ENCODE assay signal across 7 cellular contexts in genomic region chr3:15796331-15796730, GRCh38. TPM values are rescaled to one million over a fixed set of nuclear protein-coding genes. Genes with fewer than 3 reads are reported as not detected.
A peak's percentile ranks its signal among the peaks of the same experiment; 100 is the strongest.
DNase-seq lines count a peak whose midpoint lies in the region; ATAC-seq and TF ChIP-seq lines count a peak whose summit lies in the region.

No MANE protein-coding gene starts in this region.

- DNase-seq in HFFc6, result no peak
- DNase-seq in WERI-Rb-1, result no peak
- no peak for DNase-seq in foreskin keratinocyte
- DNase-seq in RWPE1 (ENCODE audit: low spot score), result no peak
- no peak for DNase-seq in BE2C

- H3K27me3 ChIP-seq in WERI-Rb-1 (ENCODE audit: insufficient read depth, low read depth, severe bottlenecking) (no peaks in the 10 kb centered on the region), foreskin keratinocyte (no peaks in the 10 kb centered on the region), BE2C (no peaks in the 10 kb centered on the region)

- H3K4me1 ChIP-seq in foreskin keratinocyte (peaks cover 25% of the 10 kb centered on the region), BE2C (no peaks in the 10 kb centered on the region)

- H3K4me3 ChIP-seq in WERI-Rb-1 (ENCODE audit: low read depth, low read length) (no peak overlapping the region), BE2C (ENCODE audit: low read depth, low read length) (no peak overlapping the region)

- H3K27ac ChIP-seq in WERI-Rb-1 (peak overlapping the region; percentile 71), foreskin keratinocyte (peak overlapping the region; percentile 91), RWPE1 (no peak overlapping the region)

- H3K9me3 Mint-ChIP-seq in HFFc6, result peaks cover 11% of the 10 kb centered on the region
- H3K9me3 Mint-ChIP-seq in stimulated activated memory B cell treated with anti-CD40 and anti-IgM and Interleukin-4, amounts not matched to agents 10 μg/mL and 1 μg/mL and 100 μg/mL, for 72 hours, result peaks cover under 1% of the 10 kb centered on the region

- TF ChIP-seq CTCF in HFFc6 (IDR thresholded peaks at IDR 0.05) (no peak), WERI-Rb-1 (IDR thresholded peaks at IDR 0.05; ENCODE audit: low read depth, low read length) (no peak), foreskin keratinocyte (conservative IDR thresholded peaks at IDR 0.05) (no peak), RWPE1 (conservative IDR thresholded peaks at IDR 0.05; ENCODE audit: low read depth) (no peak), BE2C (IDR thresholded peaks at IDR 0.05; ENCODE audit: low read depth, low read length) (no peak)

- ATAC-seq in foreskin keratinocyte (no peak), GM19035 (IDR thresholded peaks at IDR 0.05; ENCODE audit: unreplicated experiment) (no peak)
- no peak for ATAC-seq in stimulated activated memory B cell treated with anti-CD40 and anti-IgM and Interleukin-4, amounts not matched to agents 10 μg/mL and 1 μg/mL and 100 μg/mL, for 72 hours

- H3K36me3 ChIP-seq in WERI-Rb-1, result peaks cover 9% of the 10 kb centered on the region
- no peaks in the 10 kb centered on the region for H3K36me3 ChIP-seq in BE2C

- peaks cover 63% of the 10 kb centered on the region for H3K4me1 Mint-ChIP-seq in HFFc6 (ENCODE audit: low read depth)
- peaks cover 61% of the 10 kb centered on the region for H3K4me1 Mint-ChIP-seq in stimulated activated memory B cell treated with anti-CD40 and anti-IgM and Interleukin-4, amounts not matched to agents 10 μg/mL and 1 μg/mL and 100 μg/mL, for 72 hours

- CTCF ChIA-PET in RWPE1 (lab: Yijun Ruan, JAX), result no interaction called here

- H3K9me3 ChIP-seq in WERI-Rb-1 (ENCODE audit: severe bottlenecking) (no peaks in the 10 kb centered on the region), BE2C (no peaks in the 10 kb centered on the region)

- peak overlapping the region; percentile 94 for H3K4me3 Mint-ChIP-seq in HFFc6
- H3K4me3 Mint-ChIP-seq in stimulated activated memory B cell treated with anti-CD40 and anti-IgM and Interleukin-4, amounts not matched to agents 10 μg/mL and 1 μg/mL and 100 μg/mL, for 72 hours, result peak overlapping the region; percentile 50

- peak overlapping the region; percentile 98 for H3K27ac Mint-ChIP-seq in HFFc6
- peak overlapping the region; percentile 61 for H3K27ac Mint-ChIP-seq in stimulated activated memory B cell treated with anti-CD40 and anti-IgM and Interleukin-4, amounts not matched to agents 10 μg/mL and 1 μg/mL and 100 μg/mL, for 72 hours

- POLR2A ChIA-PET in RWPE1 (lab: Yijun Ruan, JAX; ENCODE audit: low non-redundant PET), result no interaction called here

- H3K36me3 Mint-ChIP-seq in HFFc6 (ENCODE audit: low read depth), result peaks cover 53% of the 10 kb centered on the region
- peaks cover 11% of the 10 kb centered on the region for H3K36me3 Mint-ChIP-seq in stimulated activated memory B cell treated with anti-CD40 and anti-IgM and Interleukin-4, amounts not matched to agents 10 μg/mL and 1 μg/mL and 100 μg/mL, for 72 hours

- H3K27me3 Mint-ChIP-seq in HFFc6 (ENCODE audit: insufficient read depth), result peaks cover 13% of the 10 kb centered on the region
- H3K27me3 Mint-ChIP-seq in stimulated activated memory B cell treated with anti-CD40 and anti-IgM and Interleukin-4, amounts not matched to agents 10 μg/mL and 1 μg/mL and 100 μg/mL, for 72 hours, result no peaks in the 10 kb centered on the region

RNA-seq across cellular contexts. Expression of gene ANKRD28, which starts 1.4 kb away (rescaled TPM):
- 10 to 100 TPM; 80.4 to 96.3 (median 90.4) TPM for total RNA-seq in HFFc6 (2021; fragmentation: NEBNext Ultra II Directional; extraction: Animal tissue kit (Norgen Biotek cat#: 25700))
- 31.7 and 32.4 TPM in 2 replicates for total RNA-seq in foreskin keratinocyte
- polyA plus RNA-seq in foreskin keratinocyte, result 4.6 and 6.5 TPM in 2 replicates
- 4.5 TPM for polyA plus RNA-seq in BE2C (2012; ENCODE audit: insufficient read depth, insufficient read length, low read depth)
